In the genomic region with DNA sequence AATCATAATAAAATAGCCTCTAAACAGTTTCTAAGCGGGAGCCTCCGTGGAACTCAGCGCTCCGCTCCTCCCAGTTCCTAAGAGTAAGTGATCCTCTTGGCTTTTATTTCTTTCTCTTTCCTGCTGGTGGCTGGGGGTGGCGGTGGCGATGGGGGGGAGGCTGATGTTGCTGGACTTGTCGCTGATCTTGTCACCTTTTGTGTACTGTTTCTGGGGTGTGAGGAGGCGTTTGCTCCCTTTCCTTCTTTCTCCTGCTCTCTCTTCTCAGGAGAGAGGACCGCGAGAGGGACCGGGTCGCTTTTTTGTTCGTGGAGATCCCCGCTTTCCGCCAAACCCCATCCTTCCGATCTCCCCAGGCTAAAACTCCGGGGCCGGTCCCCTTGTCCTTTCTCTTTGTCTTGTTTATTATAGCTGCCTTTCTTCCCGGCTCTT, we compare ENCODE assay signal across 9 cellular contexts. TPM values are rescaled to one million over a fixed set of nuclear protein-coding genes. Genes with fewer than 3 reads are reported as not detected.
A peak's percentile ranks its signal among the peaks of the same experiment; 100 is the strongest.
DNase-seq lines count a peak whose midpoint lies in the region; ATAC-seq and TF ChIP-seq lines count a peak whose summit lies in the region.
"Had no signal": no experiment of that assay in that cellular context is flagged by ENCODE, and none has a peak within 500 bp of the region (broad histone marks: within the 10 kb centered on the region; RNA-seq: fewer than 3 reads in every experiment).

No MANE protein-coding gene starts in this region.

- no peak for DNase-seq in naive thymus-derived CD8-positive, alpha-beta T cell
- DNase-seq in HuH-7 (ENCODE audit: low spot score) (no peak), HUDEP-2 (lab: John Stamatoyannopoulos, UW; ENCODE audit: unreplicated experiment in 76 of 76) (no peak)

- POLR2A ChIA-PET in naive thymus-derived CD8-positive, alpha-beta T cell (lab: Charles Lee): no interaction called here

- H4K20me1 ChIP-seq in OCI-LY3 (ENCODE audit: insufficient read depth, low read length): no peaks in the 10 kb centered on the region

- peak overlapping the region in 6 of 10 donors; percentile 6 to 96 (median 58) for H3K27ac Mint-ChIP-seq in naive thymus-derived CD8-positive, alpha-beta T cell

- H3K4me3 Mint-ChIP-seq in naive thymus-derived CD8-positive, alpha-beta T cell: peak overlapping the region; percentile 83 to 98 (median 90)

- H3K4me1 Mint-ChIP-seq in naive thymus-derived CD8-positive, alpha-beta T cell: peaks cover 36 to 48% (median 39%) of the 10 kb centered on the region in 4 donors

- peaks cover 6% of the 10 kb centered on the region for H3K4me1 ChIP-seq in OCI-LY3 (ENCODE audit: low read length)
- H3K4me1 ChIP-seq in endocrine pancreas (ENCODE audit: control insufficient read depth, insufficient read depth, low read length): peaks cover 24% of the 10 kb centered on the region

- peak; percentile 19 for ATAC-seq in GM19395 (IDR thresholded peaks at IDR 0.05; ENCODE audit: unreplicated experiment)
- ATAC-seq in naive thymus-derived CD8-positive, alpha-beta T cell: no peak
- no peak for ATAC-seq in GM21423 (IDR thresholded peaks at IDR 0.05; ENCODE audit: unreplicated experiment)
- no peak for ATAC-seq in GM21786 (IDR thresholded peaks at IDR 0.05; ENCODE audit: unreplicated experiment)

- H3K9me3 ChIP-seq in OCI-LY3 (ENCODE audit: insufficient read depth, low read length) (no peaks in the 10 kb centered on the region), endocrine pancreas (ENCODE audit: control insufficient read depth, low read length) (no peaks in the 10 kb centered on the region)

- H3K27me3 Mint-ChIP-seq in naive thymus-derived CD8-positive, alpha-beta T cell: peaks cover 65 to 99% (median 75%) of the 10 kb centered on the region in 5 donors

- H3K36me3 ChIP-seq in OCI-LY3 (replicated peaks; ENCODE audit: low read depth, low read length): no peaks in the 10 kb centered on the region
- no peaks in the 10 kb centered on the region for H3K36me3 ChIP-seq in endocrine pancreas (ENCODE audit: control insufficient read depth, insufficient read depth, low read length)

- H3K4me3 ChIP-seq in OCI-LY3 (ENCODE audit: low read length): peak overlapping the region; percentile 75
- peak overlapping the region; percentile 91 for H3K4me3 ChIP-seq in endocrine pancreas (ENCODE audit: control insufficient read depth, insufficient read depth, low read length)

- H3K9me3 Mint-ChIP-seq in naive thymus-derived CD8-positive, alpha-beta T cell: peaks cover 0 to 26% (median 9%) of the 10 kb centered on the region in 9 donors

- peak overlapping the region; percentile 65 for H3K4me2 ChIP-seq in OCI-LY3 (ENCODE audit: low read length)

- H3K27me3 ChIP-seq in OCI-LY3 (ENCODE audit: low read depth, low read length): peaks cover 20% of the 10 kb centered on the region
- no peaks in the 10 kb centered on the region for H3K27me3 ChIP-seq in endocrine pancreas (ENCODE audit: control insufficient read depth, insufficient read depth, low read length)

- peaks cover 5 to 22% (median 22%) of the 10 kb centered on the region in 3 donors for H3K36me3 Mint-ChIP-seq in naive thymus-derived CD8-positive, alpha-beta T cell

- no peak for TF ChIP-seq CTCF in OCI-LY3 (IDR thresholded peaks at IDR 0.05; ENCODE audit: low read depth, low read length)

- H3K79me2 ChIP-seq in OCI-LY3 (ENCODE audit: low read length): no peaks in the 10 kb centered on the region

- H3K27ac ChIP-seq in OCI-LY3 (ENCODE audit: low read length): no peak overlapping the region

- peak overlapping the region; percentile 8; the same call in 1 of the 2 replicates for H2AFZ ChIP-seq in OCI-LY3 (ENCODE audit: low read depth, low read length)

- H3K9ac ChIP-seq in OCI-LY3 (ENCODE audit: low read length): peak overlapping the region; percentile 61
- peak overlapping the region; percentile 94 for H3K9ac ChIP-seq in endocrine pancreas (ENCODE audit: control insufficient read depth, insufficient read depth, low read length)

RNA-seq across cellular contexts. Expression of a gene that starts 0.9 kb away (rescaled TPM):
- total RNA-seq in naive thymus-derived CD8-positive, alpha-beta T cell: not detected
- polyA plus RNA-seq in naive thymus-derived CD8-positive, alpha-beta T cell: not detected
- total RNA-seq: T-helper 1 cell treated with Interleukin-12 subunit alpha and Interleukin-12 subunit beta and Interleukin-4 antibody, amounts not matched to agents 30 ng/mL and 1 ng/mL, for 36 hours had no signal
